Comparison of ENCODE assay signal across 1 cellular context in the genomic region with DNA sequence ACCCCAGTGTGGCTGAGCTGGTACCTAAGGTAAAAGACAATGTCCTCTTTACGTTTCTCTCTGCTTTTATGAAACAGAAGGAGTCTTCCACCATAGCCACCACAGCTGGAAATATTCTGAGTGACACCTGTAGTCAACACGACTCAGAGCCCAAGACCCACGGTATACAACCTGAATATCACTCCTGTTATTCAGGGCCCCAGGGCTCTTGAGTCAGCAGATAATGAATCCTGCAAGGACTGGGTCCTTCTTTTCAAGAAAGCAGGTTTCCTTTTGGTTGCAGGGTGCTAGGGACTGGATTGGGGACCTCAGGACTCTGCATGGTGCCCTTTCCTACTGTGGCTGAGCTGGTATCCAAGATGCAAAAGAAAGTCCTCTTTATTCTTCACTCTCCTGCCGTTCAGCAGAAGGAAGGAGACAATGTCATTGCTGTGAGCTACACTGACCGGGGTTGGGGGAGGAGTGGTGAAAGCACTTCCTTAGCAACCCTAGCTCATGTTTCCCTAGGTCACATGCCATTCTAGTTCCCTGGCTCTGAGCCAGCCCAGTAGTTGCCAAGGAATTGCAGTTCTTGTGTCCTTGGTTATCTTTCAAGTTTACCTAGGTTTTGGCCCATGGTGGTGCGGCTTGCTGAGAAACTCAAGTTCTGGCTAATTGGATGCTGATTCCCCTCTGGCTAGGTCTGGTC.
TF ChIP-seq lines count a peak whose summit lies in the region.

No MANE protein-coding gene starts in this region.

TF ChIP-seq in HepG2, 621 proteins besides CTCF, POLR2A, EP300 and RAD21:
- TF ChIP-seq, protein P1, sequence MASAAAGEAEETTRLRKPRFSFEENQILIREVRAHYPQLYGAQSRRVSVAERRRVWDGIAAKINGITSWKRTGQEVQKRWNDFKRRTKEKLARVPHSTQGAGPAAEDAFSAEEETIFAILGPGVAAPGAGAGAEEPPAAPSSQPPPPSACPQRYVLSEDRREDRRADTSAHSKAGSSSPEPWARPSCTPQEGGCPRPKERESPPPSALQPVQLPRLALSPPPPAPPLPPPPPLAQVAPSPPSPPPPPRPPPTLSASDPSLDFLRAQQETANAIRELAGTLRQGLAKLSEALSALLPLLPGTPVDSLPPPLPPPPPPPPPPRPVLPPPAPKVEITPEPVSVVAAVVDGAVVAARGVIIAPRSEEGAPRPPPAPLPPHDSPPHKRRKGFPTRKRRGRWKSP (CRISPR knock-in tag; IDR thresholded peaks at IDR 0.05) = no peak
TF ChIP-seq in HepG2: peak in this region for 0.
